ENCODE assay signal across 8 cellular contexts in the genomic region with DNA sequence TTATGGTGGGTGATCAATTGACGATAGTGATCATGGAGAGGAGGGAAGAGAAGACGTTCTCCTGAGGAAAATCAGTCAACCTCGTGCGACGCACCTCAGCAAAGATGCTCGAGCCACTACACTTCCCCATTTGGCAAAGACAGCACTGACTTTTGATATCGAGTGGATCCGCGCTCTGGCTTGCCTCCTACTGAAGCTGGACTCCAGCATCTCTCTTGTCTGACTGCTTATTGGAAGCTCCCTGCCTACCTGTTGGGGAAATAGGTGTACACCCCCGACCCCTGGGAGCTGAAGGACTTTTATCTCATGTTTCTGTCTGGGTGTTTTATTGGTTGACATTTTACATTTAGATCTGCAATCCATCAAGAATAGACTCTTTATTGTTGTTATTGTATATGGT.
"Had no signal": no experiment of that assay in that cellular context is flagged by ENCODE, and none has a peak within 500 bp of the region (broad histone marks: within the 10 kb centered on the region; RNA-seq: fewer than 3 reads in every experiment).

No MANE protein-coding gene starts in this region.

- ATAC-seq: GM23338, HepG2 had no signal

- H3K4me1 Mint-ChIP-seq: GM23338, H9 had no signal

- H2AFZ ChIP-seq: GM23338 had no signal

- H3K4me2 ChIP-seq: GM23338 had no signal

- H3K36me3 Mint-ChIP-seq: IgD-negative memory B cell had no signal

- H3K27ac ChIP-seq: HL-60 had no signal

- DNase-seq: H9, HCEC 1CT had no signal

- FAIRE-seq: H1, H54, HepG2 had no signal

- H3K27ac Mint-ChIP-seq: GM23338, H9, IgD-negative memory B cell had no signal

- H3K4me3 Mint-ChIP-seq: GM23338, H9, IgD-negative memory B cell had no signal

- H3K4me3 ChIP-seq: GM23338 had no signal
